8 cellular contexts compared by ENCODE assay signal in genomic region chr19:18939922-18940775, GRCh38.
DNase-seq lines count a peak whose midpoint lies in the region; ATAC-seq lines count a peak whose summit lies in the region.

No MANE protein-coding gene starts in this region.

- no peak for ATAC-seq in GM21367 (IDR thresholded peaks at IDR 0.05; ENCODE audit: unreplicated experiment)

- peak overlapping the region; percentile 75 for H3K4me3 ChIP-seq in iPS-18a (ENCODE audit: low read length)

- H3K9me3 ChIP-seq in iPS-18a (ENCODE audit: control insufficient read depth, low read depth, low read length) = no peaks in the 10 kb centered on the region

- H3K36me3 ChIP-seq in iPS-18a (ENCODE audit: control insufficient read depth, low read depth, low read length) = peaks cover 4% of the 10 kb centered on the region

- DNase-seq in Ammon's horn (ENCODE audit: low spot score) = peak; percentile 29
- peak; percentile 82 for DNase-seq in HuH-7.5 (ENCODE audit: low spot score)
- peak; percentile 69 for DNase-seq in astrocyte of the hippocampus (ENCODE audit: low read depth, low spot score)
- DNase-seq in retina = peak; percentile 48
- DNase-seq in NCI-H187 treated with DMSO at 0.1 percent for 48 hours (lab: John Stamatoyannopoulos, UW) = no peak
- no peak for DNase-seq in NCI-H1105 (lab: John Stamatoyannopoulos, UW)

- H3K27ac ChIP-seq in iPS-18a (ENCODE audit: low read length) = no peak overlapping the region

- H3K27me3 ChIP-seq in iPS-18a (ENCODE audit: control insufficient read depth, insufficient read depth, low read length) = peaks cover 4% of the 10 kb centered on the region

- H3K9ac ChIP-seq in iPS-18a (ENCODE audit: low read length) = peak overlapping the region; percentile 73

- H3K4me1 ChIP-seq in iPS-18a (ENCODE audit: control insufficient read depth, low read depth, low read length) = peaks cover 9% of the 10 kb centered on the region

Comparison
In these comparisons a context has a peak if more than half of its experiments do, and no peak if none do; other contexts are left out.
1. DNase-seq: peak in Ammon's horn (single experiment), HuH-7.5 (single experiment), astrocyte of the hippocampus (single experiment) and retina (single experiment); none in NCI-H187 treated with DMSO at 0.1 percent for 48 hours (single experiment) and NCI-H1105 (single experiment).